In genomic region chr19:6551091-6551490, GRCh38 we compare ENCODE assay signal across 18 cellular contexts. TPM values are rescaled to one million over a fixed set of nuclear protein-coding genes. Genes with fewer than 3 reads are reported as not detected.
DNase-seq lines count a peak whose midpoint lies in the region; ATAC-seq and TF ChIP-seq lines count a peak whose summit lies in the region.
"Had no signal": no experiment of that assay in that cellular context is flagged by ENCODE, and none has a peak within 500 bp of the region (broad histone marks: within the 10 kb centered on the region; RNA-seq: fewer than 3 reads in every experiment).

No MANE protein-coding gene starts in this region.

- no peak overlapping the region for H4K12ac ChIP-seq in trophoblast cell (ENCODE audit: low read depth, low read length)

- H4K20me1 ChIP-seq in GM23338 (replicated peaks; ENCODE audit: insufficient read depth): no peaks in the 10 kb centered on the region
- H4K20me1 ChIP-seq in PC-9 (ENCODE audit: insufficient read depth): no peaks in the 10 kb centered on the region

- H3K14ac ChIP-seq in trophoblast cell (ENCODE audit: low read length): no peak overlapping the region

- no peak overlapping the region for H3K4me3 Mint-ChIP-seq in GM23338
- H3K4me3 Mint-ChIP-seq in activated CD4-positive, alpha-beta T cell treated with anti-CD3 and anti-CD28 coated beads for 36 hours: no peak overlapping the region

- H2BK12ac ChIP-seq in trophoblast cell (ENCODE audit: low read length): no peak overlapping the region

- no peak overlapping the region for H2BK5ac ChIP-seq in trophoblast cell (ENCODE audit: low read depth, low read length, poor library complexity)

- H3K9me2 ChIP-seq in GM23338 (ENCODE audit: insufficient read depth): no peaks in the 10 kb centered on the region; the same call in 1 of the 2 replicates
- H3K9me2 ChIP-seq in PC-9 (ENCODE audit: insufficient read depth): no peaks in the 10 kb centered on the region

- no peak for ATAC-seq in GM23338
- no peak for ATAC-seq in activated CD4-positive, alpha-beta T cell treated with anti-CD3 and anti-CD28 coated beads for 36 hours
- no peak for ATAC-seq in left colon

- no peak overlapping the region for H3K27ac Mint-ChIP-seq in GM23338
- no peak overlapping the region for H3K27ac Mint-ChIP-seq in activated CD4-positive, alpha-beta T cell treated with anti-CD3 and anti-CD28 coated beads for 36 hours

- H3K79me2 ChIP-seq in GM23338 (replicated peaks; ENCODE audit: insufficient read depth) (no peaks in the 10 kb centered on the region), PC-9 (ENCODE audit: low read depth) (no peaks in the 10 kb centered on the region), trophoblast cell (ENCODE audit: control insufficient read depth, insufficient read depth, low read length, poor library complexity) (no peaks in the 10 kb centered on the region)

- WGBS in trophoblast cell (ENCODE audit: extremely low coverage, insufficient coverage, insufficient read length): no CpG with 5 or more reads among the region's 3 CpGs
- 84 to 100% methylated on average over 3 of the region's 3 CpGs for WGBS in thyroid gland, 2 donors

- peaks cover 11% of the 10 kb centered on the region for H3K4me1 ChIP-seq in GM23338 (ENCODE audit: insufficient read depth)
- H3K4me1 ChIP-seq in PC-9 (replicated peaks; ENCODE audit: insufficient read depth): peaks cover 13% of the 10 kb centered on the region
- peaks cover 3% of the 10 kb centered on the region; the same call in 1 of the 2 replicates for H3K4me1 ChIP-seq in iPS-20b (ENCODE audit: insufficient read depth, low read length)
- no peaks in the 10 kb centered on the region for H3K4me1 ChIP-seq in trophoblast cell (ENCODE audit: control insufficient read depth in 1 of 2, insufficient read depth in 2 of 2, low read length in 2 of 2)
- H3K4me1 ChIP-seq in thyroid gland: no peaks in the 10 kb centered on the region

- DNase-seq in GM23338 (ENCODE audit: low spot score) (no peak), PC-9 (no peak), trophoblast cell (no peak), thyroid gland (no peak), left colon (no peak)
- DNase-seq in activated CD4-positive, alpha-beta T cell treated with anti-CD3 and anti-CD28 coated beads for 36 hours: no peak
- DNase-seq: ACHN, COR-L47, DND-41, KBM-7, NCI-H1694 treated with DMSO at 0.1 percent for 48 hours, NCI-H510A, NCI-H748 treated with DMSO at 0.1 percent for 48 hours, OCI-M1, SIG-M5 had no signal

- H3K36me3 ChIP-seq in GM23338 (ENCODE audit: insufficient read depth): no peaks in the 10 kb centered on the region
- H3K36me3 ChIP-seq in PC-9 (ENCODE audit: low read depth): no peaks in the 10 kb centered on the region
- no peaks in the 10 kb centered on the region for H3K36me3 ChIP-seq in iPS-20b (ENCODE audit: insufficient read depth, low read depth, low read length)
- no peaks in the 10 kb centered on the region for H3K36me3 ChIP-seq in trophoblast cell (ENCODE audit: control insufficient read depth in 1 of 2, insufficient read depth in 2 of 2, low read length in 2 of 2)
- H3K36me3 ChIP-seq in thyroid gland: no peaks in the 10 kb centered on the region

- peaks cover 6% of the 10 kb centered on the region for H3K27me3 Mint-ChIP-seq in GM23338 (ENCODE audit: insufficient read depth, low read depth, poor library complexity)
- no peaks in the 10 kb centered on the region for H3K27me3 Mint-ChIP-seq in activated CD4-positive, alpha-beta T cell treated with anti-CD3 and anti-CD28 coated beads for 36 hours

- no peak overlapping the region for H4K8ac ChIP-seq in trophoblast cell (ENCODE audit: low read depth, low read length)

- CTCF ChIA-PET in PC-9 (lab: Charles Lee): no interaction called here
- CTCF ChIA-PET in activated CD4-positive, alpha-beta T cell treated with anti-CD3 and anti-CD28 coated beads for 36 hours (lab: Charles Lee): interaction anchor here (0.6 kb wide), 1 partner anchor 13 kb away, joined by 3 read pairs; no protein-coding TSS in a partner anchor

- H3K9ac ChIP-seq in iPS-20b (ENCODE audit: low read depth, low read length): peak overlapping the region; percentile 63; the same call in 1 of the 2 replicates
- no peak overlapping the region for H3K9ac ChIP-seq in trophoblast cell (ENCODE audit: low read length)
- H3K9ac ChIP-seq: GM23248 had no signal

- H3K27ac ChIP-seq in GM23338 (ENCODE audit: low read depth): no peak overlapping the region
- H3K27ac ChIP-seq in PC-9: no peak overlapping the region
- no peak overlapping the region for H3K27ac ChIP-seq in iPS-20b (ENCODE audit: low read length)
- H3K27ac ChIP-seq in trophoblast cell (ENCODE audit: low read depth, low read length): no peak overlapping the region
- no peak overlapping the region for H3K27ac ChIP-seq in thyroid gland
- H3K27ac ChIP-seq: GM23248 had no signal

- H3K27me3 ChIP-seq in GM23338 (ENCODE audit: insufficient read depth) (no peaks in the 10 kb centered on the region), PC-9 (ENCODE audit: insufficient read depth, low read depth) (no peaks in the 10 kb centered on the region), iPS-20b (ENCODE audit: insufficient read depth, low read length) (no peaks in the 10 kb centered on the region; the same call in 1 of the 2 replicates), trophoblast cell (ENCODE audit: insufficient read depth, low read length) (no peaks in the 10 kb centered on the region), thyroid gland (no peaks in the 10 kb centered on the region)

- no peak overlapping the region for H3K4ac ChIP-seq in trophoblast cell (ENCODE audit: low read depth, low read length)

- POLR2A ChIA-PET in PC-9 (lab: Charles Lee; ENCODE audit: unreplicated experiment): interaction anchor here (0.6 kb wide), 1 partner anchor 20 kb away, joined by 3 read pairs; the partner anchor contains the start of gene TNFSF9
- POLR2A ChIA-PET in activated CD4-positive, alpha-beta T cell treated with anti-CD3 and anti-CD28 coated beads for 36 hours (lab: Charles Lee): no interaction called here

- H2AFZ ChIP-seq in GM23338: peak overlapping the region; percentile 72; the same call in 1 of the 2 replicates
- H2AFZ ChIP-seq in PC-9: no peak overlapping the region
- H2AFZ ChIP-seq in trophoblast cell (ENCODE audit: insufficient read depth, low read length, poor library complexity): no peak overlapping the region

- no peaks in the 10 kb centered on the region for H3K4me1 Mint-ChIP-seq in GM23338
- no peaks in the 10 kb centered on the region for H3K4me1 Mint-ChIP-seq in activated CD4-positive, alpha-beta T cell treated with anti-CD3 and anti-CD28 coated beads for 36 hours

- no peak overlapping the region for H2AK5ac ChIP-seq in trophoblast cell (ENCODE audit: low read length)

- no peak for TF ChIP-seq POLR2A in thyroid gland (IDR thresholded peaks at IDR 0.05)

- no peak overlapping the region for H4K91ac ChIP-seq in trophoblast cell (ENCODE audit: low read depth, low read length)

- no peaks in the 10 kb centered on the region for H3K79me1 ChIP-seq in trophoblast cell (ENCODE audit: low read length)

- H3K9me3 Mint-ChIP-seq in GM23338: peaks cover 58% of the 10 kb centered on the region
- H3K9me3 Mint-ChIP-seq in activated CD4-positive, alpha-beta T cell treated with anti-CD3 and anti-CD28 coated beads for 36 hours (ENCODE audit: low read depth): no peaks in the 10 kb centered on the region

- TF ChIP-seq CTCF in GM23338 (conservative IDR thresholded peaks at IDR 0.05; ENCODE audit: low read depth in 2 of 2) (no peak), PC-9 (conservative IDR thresholded peaks at IDR 0.05) (no peak), thyroid gland (IDR thresholded peaks at IDR 0.05) (no peak)

- H3K18ac ChIP-seq in trophoblast cell (ENCODE audit: low read length): no peak overlapping the region

- no peaks in the 10 kb centered on the region for H3K9me3 ChIP-seq in PC-9 (ENCODE audit: insufficient read depth, low read depth)
- H3K9me3 ChIP-seq in iPS-20b (ENCODE audit: insufficient read depth, low read depth, low read length): no peaks in the 10 kb centered on the region
- H3K9me3 ChIP-seq in trophoblast cell (ENCODE audit: insufficient read depth, low read depth, low read length): peaks cover 9% of the 10 kb centered on the region
- no peaks in the 10 kb centered on the region for H3K9me3 ChIP-seq in thyroid gland

- H3K23ac ChIP-seq in trophoblast cell (ENCODE audit: low read length): peak overlapping the region; percentile 17

- intact Hi-C loops in PC-9 (cut with micrococcal nuclease; ENCODE audit: unreplicated experiment): no loop called here
- intact Hi-C loops in thyroid gland (cut with DNase I): no loop called here
- intact Hi-C loops in activated CD4-positive, alpha-beta T cell treated with anti-CD3 and anti-CD28 coated beads for 36 hours (cut with DNase I, micrococcal nuclease): no loop called here
- intact Hi-C loops in left colon (cut with DNase I, micrococcal nuclease): no loop called here

- H3K4me2 ChIP-seq in GM23338 (no peak overlapping the region), PC-9 (peak overlapping the region; percentile 33), trophoblast cell (ENCODE audit: low read length) (no peak overlapping the region)

- H3F3A ChIP-seq in GM23338 (replicated peaks; ENCODE audit: low read depth) (no peaks in the 10 kb centered on the region), PC-9 (ENCODE audit: insufficient read depth, low read depth) (peaks cover 5% of the 10 kb centered on the region; the same call in 1 of the 2 replicates)

- H3K4me3 ChIP-seq in GM23338 (no peak overlapping the region), PC-9 (no peak overlapping the region), iPS-20b (ENCODE audit: low read length) (no peak overlapping the region), trophoblast cell (ENCODE audit: low read depth, low read length) (no peak overlapping the region), thyroid gland (replicated peaks in 1 of 3) (no peak overlapping the region)
- H3K4me3 ChIP-seq: GM23248 had no signal

- peaks cover 22% of the 10 kb centered on the region for H3K36me3 Mint-ChIP-seq in GM23338 (ENCODE audit: low read depth)
- no peaks in the 10 kb centered on the region for H3K36me3 Mint-ChIP-seq in activated CD4-positive, alpha-beta T cell treated with anti-CD3 and anti-CD28 coated beads for 36 hours (ENCODE audit: low read depth)

- BruUV-seq in PC-9 (replicated peaks; lab: Mats Ljungman, UMichigan): no TSS peak

- H2BK120ac ChIP-seq in trophoblast cell (ENCODE audit: insufficient read depth, low read length, poor library complexity): no peak overlapping the region

RNA-seq across cellular contexts. Expression of gene TNFSF9, which starts 20.3 kb away (rescaled TPM):
- 5.3 and 9.1 TPM in 2 replicates for total RNA-seq in GM23338 (2014; rRNA removed; shearing (Covaris generic))
- 2.6 and 2.8 TPM in 2 replicates for polyA plus RNA-seq in GM23338 (2016; fragmentation: Nextera tagmentation; extraction: Ambion mirVana)
- total RNA-seq in PC-9 (2021) (8.4 and 11.2 TPM in 2 replicates), thyroid gland (under 1 TPM in 2 of 4 donors, not detected in 2; 0.45 to 0.54 TPM), left colon (1 to 10 TPM; 1.6 to 2.7 TPM)
- polyA plus RNA-seq in trophoblast cell (2013): 0.70 and 0.87 TPM in 2 replicates
- total RNA-seq in activated CD4-positive, alpha-beta T cell treated with anti-CD3 and anti-CD28 coated beads for 36 hours: under 1 TPM; 0.49 to 0.57 TPM

RNA-seq across cellular contexts. Expression of gene CD70, which starts 39.9 kb away (rescaled TPM):
- total RNA-seq in GM23338 (2014; rRNA removed; shearing (Covaris generic)): 2.0 and 7.3 TPM in 2 replicates
- polyA plus RNA-seq in GM23338 (2016; fragmentation: Nextera tagmentation; extraction: Ambion mirVana): 7.1 and 7.3 TPM in 2 replicates
- total RNA-seq in PC-9 (2021): not detected in 2 replicates
- polyA plus RNA-seq in trophoblast cell (2013): not detected in 2 replicates
- total RNA-seq in thyroid gland: under 1 TPM in 1 of 4 donors, not detected in 3; 0.73 TPM
- total RNA-seq in activated CD4-positive, alpha-beta T cell treated with anti-CD3 and anti-CD28 coated beads for 36 hours: 1 to 10 TPM; 3.3 to 3.6 TPM
- total RNA-seq in left colon: under 1 TPM in 1 of 2 donors, not detected in 1; 0.64 TPM
- total RNA-seq: GM23248 had no signal

RNA-seq across cellular contexts. Expression of gene TUBB4A, which starts 49.0 kb away (rescaled TPM):
- 31.1 and 41.7 TPM in 2 replicates for total RNA-seq in GM23338 (2014; rRNA removed; shearing (Covaris generic))
- 32.9 and 34.6 TPM in 2 replicates for polyA plus RNA-seq in GM23338 (2016; fragmentation: Nextera tagmentation; extraction: Ambion mirVana)
- total RNA-seq in PC-9 (2021): not detected in 2 replicates
- polyA plus RNA-seq in trophoblast cell (2013): 0.08 TPM in 1 of 2 replicates, not detected in the other
- total RNA-seq in thyroid gland: under 1 TPM in 3 of 4 donors, not detected in 1; 0.22 to 0.67 (median 0.59) TPM
- 1 to 10 TPM; 4.8 to 5.1 TPM for total RNA-seq in activated CD4-positive, alpha-beta T cell treated with anti-CD3 and anti-CD28 coated beads for 36 hours
- 1 to 10 TPM; 1.1 to 1.7 TPM for total RNA-seq in left colon
- total RNA-seq: GM23248, RPMI7951 had no signal
- polyA plus RNA-seq: GM23248 had no signal
